In genomic region chr11:69489746-69490365, GRCh38 we compare ENCODE assay signal across 30 cellular contexts. TPM values are rescaled to one million over a fixed set of nuclear protein-coding genes. Genes with fewer than 3 reads are reported as not detected.
"Had no signal": no experiment of that assay in that cellular context is flagged by ENCODE, and none has a peak within 500 bp of the region (broad histone marks: within the 10 kb centered on the region; RNA-seq: fewer than 3 reads in every experiment).

No MANE protein-coding gene starts in this region.

- H3K36me3 ChIP-seq: right lobe of liver, SJSA1 had no signal

- DNase-seq: activated CD4-positive, alpha-beta T cell treated with anti-CD3 and anti-CD28 coated beads, Interleukin-2, amount 50 U/mL, for 4 hours; activated CD8-positive, alpha-beta memory T cell treated with anti-CD3 and anti-CD28 coated beads, Interleukin-2, amount 50 U/mL, for 48 hours; activated naive CD4-positive, alpha-beta T cell treated with anti-CD3 and anti-CD28 coated beads for 36 hours; activated T-cell treated with anti-CD3 and anti-CD28 coated beads, Interleukin-2, amount 50 U/mL, for 48 hours; effector CD4-positive, alpha-beta T cell; foreskin keratinocyte; hippocampal formation; left colon; naive thymus-derived CD4-positive, alpha-beta T cell; stimulated activated CD4-positive, alpha-beta T cell treated with anti-CD3 and anti-CD28 coated beads, Interleukin-2, amount 100 ng/mL, for 48 hours; stimulated activated CD8-positive, alpha-beta memory T cell treated with anti-CD3 and anti-CD28 coated beads, Interleukin-4, amount 100 ng/mL, for 48 hours; stimulated activated naive CD4-positive, alpha-beta T cell; T-helper 9 cell had no signal

- H3K4me1 ChIP-seq: foreskin keratinocyte, testis had no signal

- ATAC-seq: foreskin keratinocyte; left colon; naive thymus-derived CD4-positive, alpha-beta T cell; right lobe of liver; WTC11 had no signal

- FAIRE-seq: endometrium had no signal

- H3K27me3 ChIP-seq: right lobe of liver, SJSA1, testis had no signal

- H3K9me3 Mint-ChIP-seq: activated naive CD4-positive, alpha-beta T cell treated with anti-CD3 and anti-CD28 coated beads for 36 hours; dendritic cell treated with granulocyte-macrophage colony-stimulating factor and Interleukin-4, amounts not matched to agents 40 ng/mL and 50 ng/mL, for 4 days; neural crest cell; type B pancreatic cell; WTC11 had no signal

- H3K4me3 ChIP-seq: lung, right lobe of liver, SJSA1, smooth muscle cell, testis had no signal

- H3K4me3 Mint-ChIP-seq: activated naive CD4-positive, alpha-beta T cell treated with anti-CD3 and anti-CD28 coated beads for 36 hours; dendritic cell treated with granulocyte-macrophage colony-stimulating factor and Interleukin-4, amounts not matched to agents 40 ng/mL and 50 ng/mL, for 4 days; naive thymus-derived CD4-positive, alpha-beta T cell; neural crest cell; type B pancreatic cell; WTC11 had no signal

- H3K9me3 ChIP-seq: right lobe of liver, SJSA1, testis had no signal

- H3K27ac Mint-ChIP-seq: activated naive CD4-positive, alpha-beta T cell treated with anti-CD3 and anti-CD28 coated beads for 36 hours; dendritic cell treated with granulocyte-macrophage colony-stimulating factor and Interleukin-4, amounts not matched to agents 40 ng/mL and 50 ng/mL, for 4 days; naive thymus-derived CD4-positive, alpha-beta T cell; type B pancreatic cell; WTC11 had no signal

- H3K36me3 Mint-ChIP-seq: naive thymus-derived CD4-positive, alpha-beta T cell; type B pancreatic cell; WTC11 had no signal

- H3K27ac ChIP-seq: foreskin keratinocyte, right lobe of liver, SJSA1, testis had no signal

RNA-seq across cellular contexts. Expression of gene LINC01488, which starts 8.4 kb away (rescaled TPM):
- total RNA-seq: activated CD8-positive, alpha-beta memory T cell treated with anti-CD3 and anti-CD28 coated beads for 36 hours; activated naive CD4-positive, alpha-beta T cell treated with anti-CD3 and anti-CD28 coated beads for 36 hours; epithelial cell of proximal tubule; fibroblast of lung; foreskin keratinocyte; left colon; lung; mesenteric fat pad; naive thymus-derived CD4-positive, alpha-beta T cell; neural crest cell; osteocyte; pulmonary artery endothelial cell; smooth muscle cell; T-helper 1 cell treated with Interleukin-12 subunit alpha and Interleukin-12 subunit beta and Interleukin-4 antibody, amounts not matched to agents 30 ng/mL and 1 ng/mL, for 36 hours; testis; WTC11 had no signal
- polyA plus RNA-seq: fibroblast of lung; foreskin keratinocyte; lung; naive thymus-derived CD4-positive, alpha-beta T cell; smooth muscle cell had no signal
